1 cellular context compared by ENCODE assay signal in genomic region chr17:77101521-77102410, GRCh38.
A peak's percentile ranks its signal among the peaks of the same experiment; 100 is the strongest.
TF ChIP-seq lines count a peak whose summit lies in the region.

No MANE protein-coding gene starts in this region.

TF ChIP-seq in HepG2, 621 proteins besides CTCF, POLR2A, EP300 and RAD21 (continued from another document and continues in another):
- TF ChIP-seq, protein P1, sequence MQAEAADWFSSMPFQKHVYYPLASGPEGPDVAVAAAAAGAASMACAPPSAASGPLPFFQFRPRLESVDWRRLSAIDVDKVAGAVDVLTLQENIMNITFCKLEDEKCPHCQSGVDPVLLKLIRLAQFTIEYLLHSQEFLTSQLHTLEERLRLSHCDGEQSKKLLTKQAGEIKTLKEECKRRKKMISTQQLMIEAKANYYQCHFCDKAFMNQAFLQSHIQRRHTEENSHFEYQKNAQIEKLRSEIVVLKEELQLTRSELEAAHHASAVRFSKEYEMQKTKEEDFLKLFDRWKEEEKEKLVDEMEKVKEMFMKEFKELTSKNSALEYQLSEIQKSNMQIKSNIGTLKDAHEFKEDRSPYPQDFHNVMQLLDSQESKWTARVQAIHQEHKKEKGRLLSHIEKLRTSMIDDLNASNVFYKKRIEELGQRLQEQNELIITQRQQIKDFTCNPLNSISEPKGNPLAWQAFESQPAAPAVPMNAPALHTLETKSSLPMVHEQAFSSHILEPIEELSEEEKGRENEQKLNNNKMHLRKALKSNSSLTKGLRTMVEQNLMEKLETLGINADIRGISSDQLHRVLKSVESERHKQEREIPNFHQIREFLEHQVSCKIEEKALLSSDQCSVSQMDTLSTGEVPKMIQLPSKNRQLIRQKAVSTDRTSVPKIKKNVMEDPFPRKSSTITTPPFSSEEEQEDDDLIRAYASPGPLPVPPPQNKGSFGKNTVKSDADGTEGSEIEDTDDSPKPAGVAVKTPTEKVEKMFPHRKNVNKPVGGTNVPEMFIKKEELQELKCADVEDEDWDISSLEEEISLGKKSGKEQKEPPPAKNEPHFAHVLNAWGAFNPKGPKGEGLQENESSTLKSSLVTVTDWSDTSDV (CRISPR knock-in tag; IDR thresholded peaks at IDR 0.05), result no peak
- TF ChIP-seq ZNF549 (CRISPR knock-in tag; IDR thresholded peaks at IDR 0.05) (no peak), ZNF121 (CRISPR knock-in tag; IDR thresholded peaks at IDR 0.05) (no peak), PATZ1 (CRISPR knock-in tag; IDR thresholded peaks at IDR 0.05) (no peak), HOXA5 (CRISPR knock-in tag; IDR thresholded peaks at IDR 0.05) (no peak; the same call in 1 of the 2 replicates), ZNF124 (CRISPR knock-in tag; IDR thresholded peaks at IDR 0.05) (no peak), ZNF570 (CRISPR knock-in tag; IDR thresholded peaks at IDR 0.05; ENCODE audit: borderline replicate concordance) (no peak), ZNF562 (CRISPR knock-in tag; IDR thresholded peaks at IDR 0.05; ENCODE audit: borderline replicate concordance) (no peak), ZNF770 (CRISPR knock-in tag; IDR thresholded peaks at IDR 0.05) (no peak), ZNF720 (CRISPR knock-in tag; IDR thresholded peaks at IDR 0.05) (no peak), THYN1 (CRISPR knock-in tag; IDR thresholded peaks at IDR 0.05; ENCODE audit: borderline replicate concordance, low read depth) (no peak), ZNF264 (CRISPR knock-in tag; IDR thresholded peaks at IDR 0.05) (no peak), ZNF883 (CRISPR knock-in tag; IDR thresholded peaks at IDR 0.05; ENCODE audit: not compliant biosample characterization) (no peak), NR0B2 (CRISPR knock-in tag; IDR thresholded peaks at IDR 0.05) (no peak), MBNL3 (CRISPR knock-in tag; conservative IDR thresholded peaks at IDR 0.05) (no peak), ZSCAN25 (CRISPR knock-in tag; IDR thresholded peaks at IDR 0.05) (no peak), RXRA (CRISPR knock-in tag; IDR thresholded peaks at IDR 0.05) (no peak), NFE2L2 (IDR thresholded peaks at IDR 0.05; ENCODE audit: low read length) (no peak), PHF21A (CRISPR knock-in tag; IDR thresholded peaks at IDR 0.05) (peak; percentile 80), USF2 (IDR thresholded peaks at IDR 0.05; ENCODE audit: low read depth, low read length) (no peak), USF2 (CRISPR knock-in tag; IDR thresholded peaks at IDR 0.05; ENCODE audit: borderline replicate concordance) (no peak), LCORL (IDR thresholded peaks at IDR 0.05) (no peak), LCORL (CRISPR knock-in tag; IDR thresholded peaks at IDR 0.05) (peak; percentile 16; the same call in 1 of the 2 replicates), MIER3 (CRISPR knock-in tag; IDR thresholded peaks at IDR 0.05; ENCODE audit: borderline replicate concordance) (no peak), MNT (IDR thresholded peaks at IDR 0.05) (no peak)
- TF ChIP-seq, protein P2, sequence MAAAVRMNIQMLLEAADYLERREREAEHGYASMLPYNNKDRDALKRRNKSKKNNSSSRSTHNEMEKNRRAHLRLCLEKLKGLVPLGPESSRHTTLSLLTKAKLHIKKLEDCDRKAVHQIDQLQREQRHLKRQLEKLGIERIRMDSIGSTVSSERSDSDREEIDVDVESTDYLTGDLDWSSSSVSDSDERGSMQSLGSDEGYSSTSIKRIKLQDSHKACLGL (CRISPR knock-in tag; IDR thresholded peaks at IDR 0.05), result no peak
- TF ChIP-seq, protein P3, sequence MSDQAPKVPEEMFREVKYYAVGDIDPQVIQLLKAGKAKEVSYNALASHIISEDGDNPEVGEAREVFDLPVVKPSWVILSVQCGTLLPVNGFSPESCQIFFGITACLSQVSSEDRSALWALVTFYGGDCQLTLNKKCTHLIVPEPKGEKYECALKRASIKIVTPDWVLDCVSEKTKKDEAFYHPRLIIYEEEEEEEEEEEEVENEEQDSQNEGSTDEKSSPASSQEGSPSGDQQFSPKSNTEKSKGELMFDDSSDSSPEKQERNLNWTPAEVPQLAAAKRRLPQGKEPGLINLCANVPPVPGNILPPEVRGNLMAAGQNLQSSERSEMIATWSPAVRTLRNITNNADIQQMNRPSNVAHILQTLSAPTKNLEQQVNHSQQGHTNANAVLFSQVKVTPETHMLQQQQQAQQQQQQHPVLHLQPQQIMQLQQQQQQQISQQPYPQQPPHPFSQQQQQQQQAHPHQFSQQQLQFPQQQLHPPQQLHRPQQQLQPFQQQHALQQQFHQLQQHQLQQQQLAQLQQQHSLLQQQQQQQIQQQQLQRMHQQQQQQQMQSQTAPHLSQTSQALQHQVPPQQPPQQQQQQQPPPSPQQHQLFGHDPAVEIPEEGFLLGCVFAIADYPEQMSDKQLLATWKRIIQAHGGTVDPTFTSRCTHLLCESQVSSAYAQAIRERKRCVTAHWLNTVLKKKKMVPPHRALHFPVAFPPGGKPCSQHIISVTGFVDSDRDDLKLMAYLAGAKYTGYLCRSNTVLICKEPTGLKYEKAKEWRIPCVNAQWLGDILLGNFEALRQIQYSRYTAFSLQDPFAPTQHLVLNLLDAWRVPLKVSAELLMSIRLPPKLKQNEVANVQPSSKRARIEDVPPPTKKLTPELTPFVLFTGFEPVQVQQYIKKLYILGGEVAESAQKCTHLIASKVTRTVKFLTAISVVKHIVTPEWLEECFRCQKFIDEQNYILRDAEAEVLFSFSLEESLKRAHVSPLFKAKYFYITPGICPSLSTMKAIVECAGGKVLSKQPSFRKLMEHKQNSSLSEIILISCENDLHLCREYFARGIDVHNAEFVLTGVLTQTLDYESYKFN (CRISPR knock-in tag; conservative IDR thresholded peaks at IDR 0.05), result peak; percentile 81
- TF ChIP-seq, protein P4, sequence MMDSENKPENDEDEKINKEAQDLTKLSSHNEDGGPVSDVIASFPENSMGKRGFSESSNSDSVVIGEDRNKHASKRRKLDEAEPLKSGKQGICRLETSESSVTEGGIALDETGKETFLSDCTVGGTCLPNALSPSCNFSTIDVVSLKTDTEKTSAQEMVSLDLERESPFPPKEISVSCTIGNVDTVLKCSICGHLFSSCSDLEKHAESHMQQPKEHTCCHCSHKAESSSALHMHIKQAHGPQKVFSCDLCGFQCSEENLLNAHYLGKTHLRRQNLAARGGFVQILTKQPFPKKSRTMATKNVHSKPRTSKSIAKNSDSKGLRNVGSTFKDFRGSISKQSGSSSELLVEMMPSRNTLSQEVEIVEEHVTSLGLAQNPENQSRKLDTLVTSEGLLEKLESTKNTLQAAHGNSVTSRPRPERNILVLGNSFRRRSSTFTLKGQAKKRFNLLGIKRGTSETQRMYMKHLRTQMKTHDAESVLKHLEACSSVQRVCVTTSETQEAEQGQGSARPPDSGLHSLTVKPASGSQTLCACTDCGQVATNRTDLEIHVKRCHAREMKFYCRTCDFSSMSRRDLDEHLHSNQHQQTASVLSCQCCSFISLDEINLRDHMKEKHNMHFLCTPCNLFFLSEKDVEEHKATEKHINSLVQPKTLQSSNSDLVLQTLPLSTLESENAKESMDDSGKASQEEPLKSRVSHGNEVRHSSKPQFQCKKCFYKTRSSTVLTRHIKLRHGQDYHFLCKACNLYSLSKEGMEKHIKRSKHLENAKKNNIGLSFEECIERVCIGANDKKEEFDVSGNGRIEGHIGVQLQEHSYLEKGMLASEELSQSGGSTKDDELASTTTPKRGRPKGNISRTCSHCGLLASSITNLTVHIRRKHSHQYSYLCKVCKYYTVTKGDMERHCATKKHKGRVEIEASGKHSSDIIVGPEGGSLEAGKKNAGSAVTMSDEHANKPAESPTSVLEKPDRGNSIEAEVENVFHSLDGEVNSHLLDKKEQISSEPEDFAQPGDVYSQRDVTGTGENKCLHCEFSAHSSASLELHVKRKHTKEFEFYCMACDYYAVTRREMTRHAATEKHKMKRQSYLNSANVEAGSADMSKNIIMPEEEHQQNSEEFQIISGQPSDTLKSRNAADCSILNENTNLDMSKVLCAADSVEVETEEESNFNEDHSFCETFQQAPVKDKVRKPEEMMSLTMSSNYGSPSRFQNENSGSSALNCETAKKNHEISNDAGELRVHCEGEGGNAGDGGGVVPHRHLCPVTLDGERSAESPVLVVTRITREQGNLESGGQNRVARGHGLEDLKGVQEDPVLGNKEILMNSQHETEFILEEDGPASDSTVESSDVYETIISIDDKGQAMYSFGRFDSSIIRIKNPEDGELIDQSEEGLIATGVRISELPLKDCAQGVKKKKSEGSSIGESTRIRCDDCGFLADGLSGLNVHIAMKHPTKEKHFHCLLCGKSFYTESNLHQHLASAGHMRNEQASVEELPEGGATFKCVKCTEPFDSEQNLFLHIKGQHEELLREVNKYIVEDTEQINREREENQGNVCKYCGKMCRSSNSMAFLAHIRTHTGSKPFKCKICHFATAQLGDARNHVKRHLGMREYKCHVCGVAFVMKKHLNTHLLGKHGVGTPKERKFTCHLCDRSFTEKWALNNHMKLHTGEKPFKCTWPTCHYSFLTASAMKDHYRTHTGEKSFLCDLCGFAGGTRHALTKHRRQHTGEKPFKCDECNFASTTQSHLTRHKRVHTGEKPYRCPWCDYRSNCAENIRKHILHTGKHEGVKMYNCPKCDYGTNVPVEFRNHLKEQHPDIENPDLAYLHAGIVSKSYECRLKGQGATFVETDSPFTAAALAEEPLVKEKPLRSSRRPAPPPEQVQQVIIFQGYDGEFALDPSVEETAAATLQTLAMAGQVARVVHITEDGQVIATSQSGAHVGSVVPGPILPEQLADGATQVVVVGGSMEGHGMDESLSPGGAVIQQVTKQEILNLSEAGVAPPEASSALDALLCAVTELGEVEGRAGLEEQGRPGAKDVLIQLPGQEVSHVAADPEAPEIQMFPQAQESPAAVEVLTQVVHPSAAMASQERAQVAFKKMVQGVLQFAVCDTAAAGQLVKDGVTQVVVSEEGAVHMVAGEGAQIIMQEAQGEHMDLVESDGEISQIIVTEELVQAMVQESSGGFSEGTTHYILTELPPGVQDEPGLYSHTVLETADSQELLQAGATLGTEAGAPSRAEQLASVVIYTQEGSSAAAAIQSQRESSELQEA (CRISPR knock-in tag; IDR thresholded peaks at IDR 0.05; ENCODE audit: not compliant biosample characterization), result no peak
